7 cellular contexts compared by ENCODE assay signal in genomic region chr17:15303293-15303692, GRCh38. TPM values are rescaled to one million over a fixed set of nuclear protein-coding genes. Genes with fewer than 3 reads are reported as not detected.
"Had no signal": no experiment of that assay in that cellular context is flagged by ENCODE, and none has a peak within 500 bp of the region (broad histone marks: within the 10 kb centered on the region; RNA-seq: fewer than 3 reads in every experiment).

No MANE protein-coding gene starts in this region.

- H3K27ac Mint-ChIP-seq: GM23338, H9 had no signal

- DNase-seq: H9, HCEC 1CT, IMR-90, KG1 had no signal

- H3K4me3 ChIP-seq: GM23338, K562 had no signal

- ATAC-seq: GM23338, K562 had no signal

- H3K4me3 Mint-ChIP-seq: GM23338, H9 had no signal

- H3K4me1 Mint-ChIP-seq: H9 had no signal

- H2AFZ ChIP-seq: GM23338 had no signal

- H3K9me3 Mint-ChIP-seq: GM23338, H9 had no signal

RNA-seq across cellular contexts. Expression of gene TEKT3, which starts 38.1 kb away (rescaled TPM):
- total RNA-seq: HT-29, IMR-90, K562 had no signal

RNA-seq across cellular contexts. Expression of gene PMP22, which starts 38.2 kb away (rescaled TPM):
- total RNA-seq: HT-29 had no signal
